In the genomic region with DNA sequence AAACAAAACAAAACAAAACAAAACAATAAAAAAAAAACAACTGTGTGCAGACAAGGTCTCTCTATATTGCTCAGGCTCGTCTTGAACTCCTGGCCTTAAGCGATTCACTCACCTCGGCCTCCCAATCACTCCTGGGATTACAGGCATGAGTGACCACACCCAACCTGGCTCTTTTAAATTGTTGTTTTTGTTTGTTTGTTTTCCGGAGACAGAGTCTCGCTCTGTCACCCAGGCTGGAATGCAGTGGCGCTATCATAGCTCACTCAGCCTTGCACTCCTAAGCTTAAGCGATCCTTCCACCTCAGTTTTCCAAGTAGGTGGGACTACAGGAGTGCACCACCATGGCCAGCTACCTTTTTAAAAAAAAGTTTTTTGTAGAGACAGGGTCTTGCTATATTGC, we compare ENCODE assay signal across 16 cellular contexts.
DNase-seq lines count a peak whose midpoint lies in the region; ATAC-seq and TF ChIP-seq lines count a peak whose summit lies in the region.
"Had no signal": no experiment of that assay in that cellular context is flagged by ENCODE, and none has a peak within 500 bp of the region (broad histone marks: within the 10 kb centered on the region; RNA-seq: fewer than 3 reads in every experiment).

No MANE protein-coding gene starts in this region.

- no peak overlapping the region for H3K56ac ChIP-seq in mesendoderm (ENCODE audit: low read length)

- H3K4ac ChIP-seq in mesendoderm (ENCODE audit: low read depth, low read length) = no peak overlapping the region

- H3K36me3 ChIP-seq in GM23338 (ENCODE audit: insufficient read depth) (no peaks in the 10 kb centered on the region), mesendoderm (ENCODE audit: control insufficient read depth, insufficient read depth, low read length) (no peaks in the 10 kb centered on the region)

- 0 out of 3 replicates have a peak, but pooled peaks cover 3% of the 10 kb centered on the region for H3K36me3 Mint-ChIP-seq in GM23338 (ENCODE audit: low read depth)
- H3K36me3 Mint-ChIP-seq in activated naive CD8-positive, alpha-beta T cell treated with anti-CD3 and anti-CD28 coated beads, Interleukin-2, amount 50 U/mL, for 24 hours (ENCODE audit: low read depth) = no peaks in the 10 kb centered on the region
- H3K36me3 Mint-ChIP-seq: CD4-positive, alpha-beta memory T cell had no signal

- no CpG with 5 or more reads among the region's 7 CpGs for WGBS in mesendoderm (ENCODE audit: extremely low coverage, insufficient coverage, low lambda C conversion rate)

- no peaks in the 10 kb centered on the region for H3K79me2 ChIP-seq in GM23338 (replicated peaks; ENCODE audit: insufficient read depth)
- no peaks in the 10 kb centered on the region for H3K79me2 ChIP-seq in mesendoderm (ENCODE audit: control insufficient read depth, insufficient read depth, low read length)

- no peak for TF ChIP-seq CTCF in GM23338 (conservative IDR thresholded peaks at IDR 0.05; ENCODE audit: low read depth in 2 of 2)

- H4K5ac ChIP-seq in mesendoderm (ENCODE audit: low read length) = no peak overlapping the region

- DNase-seq in GM23338 (ENCODE audit: low spot score) (peak; percentile 21), kidney tubule cell (ENCODE audit: low spot score) (peak; percentile 20), mesendoderm (peak; percentile 24), activated gamma-delta T cell (lab: John Stamatoyannopoulos, UW) (no peak)
- DNase-seq in activated naive CD8-positive, alpha-beta T cell treated with anti-CD3 and anti-CD28 coated beads, Interleukin-2, amount 50 U/mL, for 24 hours = no peak
- DNase-seq: C1 segment of cervical spinal cord; Caco-2; CD4-positive, alpha-beta memory T cell; DMS 273 treated with DMSO at 0.1 percent for 48 hours; DMS79; EL; GF-D8; GM23248; H9 had no signal

- H3K4me2 ChIP-seq in GM23338 (no peak overlapping the region), mesendoderm (ENCODE audit: low read length) (no peak overlapping the region)

- H3K4me3 ChIP-seq in GM23338 (no peak overlapping the region), mesendoderm (ENCODE audit: low read length) (no peak overlapping the region)
- H3K4me3 ChIP-seq: GM23248 had no signal

- H2AFZ ChIP-seq in GM23338 = no peak overlapping the region
- H2AFZ ChIP-seq: GM23248 had no signal

- no peaks in the 10 kb centered on the region for H4K20me1 ChIP-seq in GM23338 (replicated peaks; ENCODE audit: insufficient read depth)

- H3K27ac ChIP-seq in GM23338 (ENCODE audit: low read depth) (no peak overlapping the region), mesendoderm (ENCODE audit: low read depth, low read length) (no peak overlapping the region)
- H3K27ac ChIP-seq: GM23248 had no signal

- H2AK5ac ChIP-seq in mesendoderm (ENCODE audit: low read length) = no peak overlapping the region

- no peak overlapping the region for H3K18ac ChIP-seq in mesendoderm (ENCODE audit: low read length)

- no peaks in the 10 kb centered on the region for H3K9me2 ChIP-seq in GM23338 (ENCODE audit: insufficient read depth)

- no peaks in the 10 kb centered on the region for H3K27me3 ChIP-seq in GM23338 (ENCODE audit: insufficient read depth)
- H3K27me3 ChIP-seq in mesendoderm (ENCODE audit: insufficient read depth, low read length, poor library complexity) = no peaks in the 10 kb centered on the region

- no peak overlapping the region for H2BK15ac ChIP-seq in mesendoderm (replicated peaks; ENCODE audit: low read depth)

- no peak overlapping the region for H3K9ac ChIP-seq in mesendoderm (ENCODE audit: low read length)
- H3K9ac ChIP-seq: GM23248 had no signal

- H2BK5ac ChIP-seq in mesendoderm (ENCODE audit: low read length) = no peak overlapping the region

- peaks cover 3% of the 10 kb centered on the region; the same call in 1 of the 3 replicates for H3K9me3 Mint-ChIP-seq in GM23338
- H3K9me3 Mint-ChIP-seq in activated naive CD8-positive, alpha-beta T cell treated with anti-CD3 and anti-CD28 coated beads, Interleukin-2, amount 50 U/mL, for 24 hours = peaks cover 13% of the 10 kb centered on the region

- no peak overlapping the region for H3K4me3 Mint-ChIP-seq in GM23338
- no peak overlapping the region for H3K4me3 Mint-ChIP-seq in activated naive CD8-positive, alpha-beta T cell treated with anti-CD3 and anti-CD28 coated beads, Interleukin-2, amount 50 U/mL, for 24 hours
- H3K4me3 Mint-ChIP-seq: CD4-positive, alpha-beta memory T cell; H9 had no signal

- ATAC-seq in GM23338 (no peak), HG02852 (IDR thresholded peaks at IDR 0.05; ENCODE audit: unreplicated experiment) (no peak)
- ATAC-seq in activated naive CD8-positive, alpha-beta T cell treated with anti-CD3 and anti-CD28 coated beads, Interleukin-2, amount 50 U/mL, for 24 hours = no peak
- ATAC-seq: HCT116 had no signal

- H3K79me1 ChIP-seq in mesendoderm (ENCODE audit: low read length) = no peaks in the 10 kb centered on the region

- no peak overlapping the region for H4K8ac ChIP-seq in mesendoderm (ENCODE audit: low read depth, low read length)

- H3K27me3 Mint-ChIP-seq in GM23338 (ENCODE audit: insufficient read depth, low read depth, poor library complexity) = no peaks in the 10 kb centered on the region
- H3K27me3 Mint-ChIP-seq in activated naive CD8-positive, alpha-beta T cell treated with anti-CD3 and anti-CD28 coated beads, Interleukin-2, amount 50 U/mL, for 24 hours = peaks cover 9% of the 10 kb centered on the region

- H3K23ac ChIP-seq in mesendoderm (ENCODE audit: low read length) = no peak overlapping the region

- no peak overlapping the region for H2BK120ac ChIP-seq in mesendoderm (ENCODE audit: low read depth, low read length)

- H3F3A ChIP-seq in GM23338 (replicated peaks; ENCODE audit: low read depth) = no peaks in the 10 kb centered on the region

- H3K4me1 Mint-ChIP-seq in GM23338 = peaks cover 17% of the 10 kb centered on the region
- no peaks in the 10 kb centered on the region for H3K4me1 Mint-ChIP-seq in activated naive CD8-positive, alpha-beta T cell treated with anti-CD3 and anti-CD28 coated beads, Interleukin-2, amount 50 U/mL, for 24 hours
- H3K4me1 Mint-ChIP-seq: CD4-positive, alpha-beta memory T cell had no signal

- no peak overlapping the region for H3K27ac Mint-ChIP-seq in GM23338
- no peak overlapping the region for H3K27ac Mint-ChIP-seq in activated naive CD8-positive, alpha-beta T cell treated with anti-CD3 and anti-CD28 coated beads, Interleukin-2, amount 50 U/mL, for 24 hours
- H3K27ac Mint-ChIP-seq: CD4-positive, alpha-beta memory T cell; H9 had no signal

- H3K4me1 ChIP-seq in GM23338 (ENCODE audit: insufficient read depth) (peaks cover 16% of the 10 kb centered on the region), mesendoderm (ENCODE audit: control insufficient read depth, low read depth, low read length) (peaks cover 3% of the 10 kb centered on the region)
- H3K4me1 ChIP-seq: Caco-2 had no signal

TF ChIP-seq in GM23338, 12 proteins besides CTCF, POLR2A, EP300 and RAD21 (continues in another document):
- TF ChIP-seq EZH2 (IDR thresholded peaks at IDR 0.05; ENCODE audit: low read depth, unreplicated experiment) = no peak
- TF ChIP-seq ZNF331 (CRISPR knock-in tag; IDR thresholded peaks at IDR 0.05; ENCODE audit: low read depth) = no peak
- TF ChIP-seq ZNF114 (CRISPR knock-in tag; IDR thresholded peaks at IDR 0.05) = no peak
- TF ChIP-seq EZH2phosphoT487 (IDR thresholded peaks at IDR 0.05; ENCODE audit: unreplicated experiment) = no peak
- no peak for TF ChIP-seq JUNB (IDR thresholded peaks at IDR 0.05; ENCODE audit: unreplicated experiment)
- TF ChIP-seq POLR2AphosphoS5 (IDR thresholded peaks at IDR 0.05; ENCODE audit: low read depth) = no peak
- TF ChIP-seq ETS1 (IDR thresholded peaks at IDR 0.05) = no peak

Comparison
In these comparisons a context has a peak if more than half of its experiments do, and no peak if none do; other contexts are left out.
1. DNase-seq: peak in GM23338 (single experiment), kidney tubule cell (single experiment) and mesendoderm (single experiment); none in activated gamma-delta T cell (single experiment) and activated naive CD8-positive, alpha-beta T cell treated with anti-CD3 and anti-CD28 coated beads, Interleukin-2, amount 50 U/mL, for 24 hours (single experiment).